28 cellular contexts compared by ENCODE assay signal in the genomic region with DNA sequence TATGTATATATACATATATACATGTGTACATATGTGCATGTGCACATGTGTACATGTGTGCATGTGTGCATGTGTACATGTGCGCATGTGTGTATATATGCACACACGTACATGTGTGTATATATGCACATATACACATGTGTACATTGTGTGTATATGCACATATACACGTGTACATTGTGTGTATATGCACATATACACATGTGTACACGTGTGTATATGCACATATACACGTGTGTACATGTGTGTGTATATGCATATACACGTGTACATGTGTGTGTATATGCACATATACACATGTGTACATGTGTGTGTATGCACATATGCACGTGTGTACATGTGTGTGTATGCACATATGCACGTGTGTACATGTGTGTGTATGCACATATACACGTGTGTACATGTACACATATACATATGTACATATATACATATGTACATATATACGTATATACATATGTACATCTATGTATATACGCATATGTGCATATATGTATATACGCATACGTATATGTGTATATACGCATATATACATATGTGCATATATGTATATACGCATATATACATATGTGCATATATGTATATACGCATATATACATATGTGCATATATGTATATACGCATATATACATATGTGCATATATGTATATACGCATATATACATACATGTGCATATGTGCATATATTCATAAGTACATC.
"Had no signal": no experiment of that assay in that cellular context is flagged by ENCODE, and none has a peak within 500 bp of the region (broad histone marks: within the 10 kb centered on the region; RNA-seq: fewer than 3 reads in every experiment).

No MANE protein-coding gene starts in this region.

- H3K9me3 ChIP-seq: Peyer's patch, SJSA1, SK-N-SH had no signal

- H3K27ac ChIP-seq: brain microvascular endothelial cell, Peyer's patch, SJSA1 had no signal

- H3K4me1 ChIP-seq: Peyer's patch, SJSA1 had no signal

- H3K36me3 ChIP-seq: brain microvascular endothelial cell, Peyer's patch, SJSA1 had no signal

- H3K4me2 ChIP-seq: SK-N-SH had no signal

- H3K4me3 ChIP-seq: Peyer's patch, SJSA1 had no signal

- H3K27me3 ChIP-seq: brain microvascular endothelial cell, Peyer's patch, SJSA1 had no signal

- DNase-seq: activated CD4-positive, alpha-beta T cell treated with anti-CD3 and anti-CD28 coated beads, Interleukin-2, amount 10 ng/mL, durations not matched to agents 24 days and 14 days; activated CD4-positive, alpha-beta T cell treated with anti-CD3 and anti-CD28 coated beads, Interleukin-2, amount 50 U/mL, for 4 hours; activated CD8-positive, alpha-beta T cell treated with anti-CD3 and anti-CD28 coated beads for 36 hours; activated effector memory CD4-positive, alpha-beta T cell treated with anti-CD3 and anti-CD28 coated beads, Interleukin-2, amount 50 U/mL, for 16 hours; activated naive CD4-positive, alpha-beta T cell; activated naive CD4-positive, alpha-beta T cell treated with anti-CD3 and anti-CD28 coated beads, Interleukin-2, amount 50 U/mL, for 16 hours; activated naive CD8-positive, alpha-beta T cell treated with anti-CD3 and anti-CD28 coated beads for 36 hours; activated T-cell treated with anti-CD3 and anti-CD28 coated beads, Interleukin-2, amount 50 U/mL, for 1 hour; activated T-cell treated with anti-CD3 and anti-CD28 coated beads, Interleukin-2, amount 50 U/mL, for 72 hours; amniotic stem cell; aorta; brain microvascular endothelial cell; central memory CD4-positive, alpha-beta T cell; NCI-H1092 treated with DMSO at 0.1 percent for 48 hours; NCI-H1417; NCI-H146; NCI-H187 treated with DMSO at 0.1 percent for 48 hours; NCI-H2081 treated with DMSO at 0.1 percent for 48 hours; NCI-H345; NCI-H524 treated with DMSO at 0.1 percent for 48 hours; NK-92 treated with Interleukin-12 subunit alpha and Interleukin-12 subunit beta, amount 100 ng/mL, for 24 hours; PC-3; Peyer's patch; RPMI8226; SHP77 treated with DMSO at 0.1 percent for 48 hours; SK-N-SH had no signal

- ATAC-seq: activated CD8-positive, alpha-beta T cell treated with anti-CD3 and anti-CD28 coated beads for 36 hours; activated T-cell treated with anti-CD3 and anti-CD28 coated beads, Interleukin-2, amount 50 U/mL, for 72 hours; activated T-helper 17 cell treated with anti-CD3 and anti-CD28 coated beads, Interleukin-2, amount 50 U/mL, for 72 hours; PC-3 had no signal
